ENCODE assay signal across 11 cellular contexts in genomic region chr6:165660881-165661415, GRCh38. TPM values are rescaled to one million over a fixed set of nuclear protein-coding genes. Genes with fewer than 3 reads are reported as not detected.
DNase-seq lines count a peak whose midpoint lies in the region; ATAC-seq and TF ChIP-seq lines count a peak whose summit lies in the region.
"Had no signal": no experiment of that assay in that cellular context is flagged by ENCODE, and none has a peak within 500 bp of the region (broad histone marks: within the 10 kb centered on the region; RNA-seq: fewer than 3 reads in every experiment).

No MANE protein-coding gene starts in this region.

- peak overlapping the region; percentile 70 for H3K4me3 Mint-ChIP-seq in T-helper 17 cell
- H3K4me3 Mint-ChIP-seq: activated naive CD4-positive, alpha-beta T cell treated with anti-CD3 and anti-CD28 coated beads for 36 hours had no signal

- WGBS in sigmoid colon, 2 donors: 2 to 9% methylated on average over 49 of the region's 49 CpGs

- DNase-seq in ELF-1 (ENCODE audit: low read depth, low spot score) (peak; percentile 20), T-helper 17 cell (no peak), sigmoid colon (no peak), A172 (ENCODE audit: low spot score) (no peak), SIG-M5 treated with dmso at 0.1 percent for 504 hours (lab: John Stamatoyannopoulos, UW; ENCODE audit: unreplicated experiment) (no peak), NCI-H1417 (lab: John Stamatoyannopoulos, UW) (no peak), GM03348 (ENCODE audit: low spot score) (no peak)
- DNase-seq: activated naive CD4-positive, alpha-beta T cell treated with anti-CD3 and anti-CD28 coated beads for 36 hours; NCI-H2227 treated with DMSO at 0.1 percent for 48 hours; stimulated activated CD4-positive, alpha-beta T cell treated with anti-CD3 and anti-CD28 coated beads, Interleukin-1b, Interleukin-23, amount 100 ng/mL, for 48 hours had no signal

- H3K27ac ChIP-seq in sigmoid colon: peak overlapping the region in 3 of 4 donors; percentile 3 to 64 (median 54)

- H3K27ac Mint-ChIP-seq in T-helper 17 cell: no peak overlapping the region
- H3K27ac Mint-ChIP-seq: activated naive CD4-positive, alpha-beta T cell treated with anti-CD3 and anti-CD28 coated beads for 36 hours had no signal

- peaks cover 45% of the 10 kb centered on the region for H3K27me3 Mint-ChIP-seq in T-helper 17 cell

- H3K27me3 ChIP-seq in iPS-15b (ENCODE audit: control insufficient read depth, insufficient read depth, low read length): peaks cover 85% of the 10 kb centered on the region
- H3K27me3 ChIP-seq in sigmoid colon: peaks cover 34 to 76% (median 59%) of the 10 kb centered on the region in 3 donors

- H3K9ac ChIP-seq in iPS-15b (ENCODE audit: low read depth, low read length): no peak overlapping the region

- H3K4me1 ChIP-seq in iPS-15b (ENCODE audit: control insufficient read depth, insufficient read depth, low read length) (peaks cover 8% of the 10 kb centered on the region), sigmoid colon (peaks cover 0 to 41% (median 37%) of the 10 kb centered on the region in 4 donors)

- H3K9me3 ChIP-seq in T-helper 17 cell (ENCODE audit: control insufficient read depth, low read length, poor library complexity, severe bottlenecking) (no peaks in the 10 kb centered on the region), iPS-15b (ENCODE audit: control insufficient read depth, insufficient read depth, low read length) (no peaks in the 10 kb centered on the region), sigmoid colon (no peaks in the 10 kb centered on the region)

- H3K4me3 ChIP-seq in iPS-15b (ENCODE audit: low read depth, low read length) (peak overlapping the region; percentile 60), sigmoid colon (peak overlapping the region; percentile 26 to 63 (median 56))

- no peak for ATAC-seq in T-helper 17 cell

- H3K36me3 ChIP-seq in iPS-15b (ENCODE audit: control insufficient read depth, insufficient read depth, low read length) (no peaks in the 10 kb centered on the region), sigmoid colon (no peaks in the 10 kb centered on the region)

- no peak for TF ChIP-seq EP300 in sigmoid colon (IDR thresholded peaks at IDR 0.05)

- no peak for TF ChIP-seq POLR2A in sigmoid colon (IDR thresholded peaks at IDR 0.05)

- peaks cover 8% of the 10 kb centered on the region for H3K4me1 Mint-ChIP-seq in T-helper 17 cell

- intact Hi-C loops in sigmoid colon (cut with DNase I): loop anchor here (5.0 kb wide), 1 partner anchor 191 kb away; no protein-coding TSS in a partner anchor

- peaks cover 5% of the 10 kb centered on the region for H3K36me3 Mint-ChIP-seq in T-helper 17 cell (ENCODE audit: low read depth)

- no peak for TF ChIP-seq CTCF in sigmoid colon (IDR thresholded peaks at IDR 0.05)

RNA-seq across cellular contexts. Expression of gene PDE10A, which starts 2.1 kb away (rescaled TPM):
- under 1 TPM in 1 of 2 donors, not detected in 1; 0.20 TPM for total RNA-seq in T-helper 17 cell
- 10 to 100 TPM in 2 of 4 donors, 1 to 10 TPM in 2; 7.4 to 33.5 (median 13.5) TPM for total RNA-seq in sigmoid colon
- polyA plus RNA-seq in sigmoid colon: 1 to 10 TPM in 2 of 3 donors, not detected in 1; 1.2 to 1.5 TPM
- total RNA-seq in A172 (2014; rRNA removed; shearing (Covaris generic)): 12.1 and 13.9 TPM in 2 replicates
- total RNA-seq: activated naive CD4-positive, alpha-beta T cell treated with anti-CD3 and anti-CD28 coated beads for 36 hours had no signal

Comparison
In these comparisons a context has a peak if more than half of its experiments do, and no peak if none do; other contexts are left out.
1. RNA of gene PDE10A, which starts 2.1 kb away (total RNA-seq): 7.4 to 33.5 TPM in sigmoid colon and 12.1 to 13.9 TPM in A172; 0.20 TPM in T-helper 17 cell; every median in the first group is over 4 times any median in the second.